Comparison of ENCODE assay signal across 1 cellular context in the genomic region with DNA sequence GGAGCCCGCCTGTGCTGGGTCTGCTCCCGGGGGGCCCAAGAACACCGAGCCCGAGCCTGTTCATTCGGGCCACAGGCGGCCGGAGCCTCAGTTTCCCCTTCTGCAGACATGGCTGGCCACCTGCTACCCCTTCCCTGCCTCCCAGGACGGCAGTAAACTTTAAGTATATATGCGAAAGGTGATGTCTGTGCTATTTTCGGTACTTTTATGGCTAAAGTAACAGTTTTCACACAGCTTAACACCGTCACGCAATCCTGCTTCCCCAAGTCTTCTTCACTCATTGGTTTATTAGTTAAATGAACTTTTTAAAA.
TF ChIP-seq lines count a peak whose summit lies in the region.

No MANE protein-coding gene starts in this region.

TF ChIP-seq in HCT116, 20 proteins besides CTCF, POLR2A, EP300 and RAD21 (continued from another document):
- TF ChIP-seq, protein P1, sequence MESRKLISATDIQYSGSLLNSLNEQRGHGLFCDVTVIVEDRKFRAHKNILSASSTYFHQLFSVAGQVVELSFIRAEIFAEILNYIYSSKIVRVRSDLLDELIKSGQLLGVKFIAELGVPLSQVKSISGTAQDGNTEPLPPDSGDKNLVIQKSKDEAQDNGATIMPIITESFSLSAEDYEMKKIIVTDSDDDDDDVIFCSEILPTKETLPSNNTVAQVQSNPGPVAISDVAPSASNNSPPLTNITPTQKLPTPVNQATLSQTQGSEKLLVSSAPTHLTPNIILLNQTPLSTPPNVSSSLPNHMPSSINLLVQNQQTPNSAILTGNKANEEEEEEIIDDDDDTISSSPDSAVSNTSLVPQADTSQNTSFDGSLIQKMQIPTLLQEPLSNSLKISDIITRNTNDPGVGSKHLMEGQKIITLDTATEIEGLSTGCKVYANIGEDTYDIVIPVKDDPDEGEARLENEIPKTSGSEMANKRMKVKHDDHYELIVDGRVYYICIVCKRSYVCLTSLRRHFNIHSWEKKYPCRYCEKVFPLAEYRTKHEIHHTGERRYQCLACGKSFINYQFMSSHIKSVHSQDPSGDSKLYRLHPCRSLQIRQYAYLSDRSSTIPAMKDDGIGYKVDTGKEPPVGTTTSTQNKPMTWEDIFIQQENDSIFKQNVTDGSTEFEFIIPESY (IDR thresholded peaks at IDR 0.05; ENCODE audit: extremely low read depth, insufficient replicate concordance, low read length), result no peak
- TF ChIP-seq, protein P2, sequence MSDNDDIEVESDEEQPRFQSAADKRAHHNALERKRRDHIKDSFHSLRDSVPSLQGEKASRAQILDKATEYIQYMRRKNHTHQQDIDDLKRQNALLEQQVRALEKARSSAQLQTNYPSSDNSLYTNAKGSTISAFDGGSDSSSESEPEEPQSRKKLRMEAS (IDR thresholded peaks at IDR 0.05), result no peak
- no peak for TF ChIP-seq ZNF274 (IDR thresholded peaks at IDR 0.05; ENCODE audit: low read depth, low read length)
